24 cellular contexts compared by ENCODE assay signal in the genomic region with DNA sequence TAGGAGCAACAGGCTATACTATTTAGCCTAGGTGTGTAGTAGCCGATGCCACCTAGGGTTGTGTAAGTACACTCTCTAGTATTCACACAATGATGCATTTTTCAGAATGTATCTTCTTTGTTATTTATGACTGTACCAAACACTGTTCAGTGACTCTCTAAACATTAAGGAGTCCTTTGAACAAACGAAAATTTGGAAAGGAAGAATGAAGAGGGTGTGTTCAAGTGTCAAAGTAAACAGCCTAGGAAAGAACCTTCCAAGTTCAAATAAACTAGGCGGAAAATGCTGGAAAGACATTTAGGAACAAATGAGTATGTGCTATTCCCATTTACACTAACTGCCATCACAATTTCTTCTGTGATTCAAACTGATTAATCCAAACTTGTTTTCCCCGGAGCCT.
"Had no signal": no experiment of that assay in that cellular context is flagged by ENCODE, and none has a peak within 500 bp of the region (broad histone marks: within the 10 kb centered on the region; RNA-seq: fewer than 3 reads in every experiment).

No MANE protein-coding gene starts in this region.

- H3K9me3 ChIP-seq: colonic mucosa, Peyer's patch, SJCRH30, SK-N-SH had no signal

- H3K4me2 ChIP-seq: SK-N-SH had no signal

- H3K36me3 ChIP-seq: breast epithelium, colonic mucosa, Peyer's patch, SJCRH30, WERI-Rb-1 had no signal

- H3K9ac ChIP-seq: SK-N-SH had no signal

- H3K4me1 ChIP-seq: breast epithelium, colonic mucosa, Peyer's patch, SJCRH30 had no signal

- H3K27me3 ChIP-seq: breast epithelium, colonic mucosa, Peyer's patch, SJCRH30 had no signal

- H3K4me3 ChIP-seq: breast epithelium, colonic mucosa, K562, Peyer's patch, SJCRH30 had no signal

- DNase-seq: activated CD4-positive, alpha-beta T cell treated with anti-CD3 and anti-CD28 coated beads for 36 hours; activated CD8-positive, alpha-beta T cell treated with anti-CD3 and anti-CD28 coated beads, Interleukin-2, amount 10 ng/mL, durations not matched to agents 7 days and 5 days; activated effector memory CD4-positive, alpha-beta T cell treated with Interleukin-2 at 50 U/mL for 16 hours; activated naive CD4-positive, alpha-beta T cell; activated T-cell treated with anti-CD3 and anti-CD28 coated beads, Interleukin-2, amount 50 U/mL, for 24 hours; aorta; caudate nucleus; colonic mucosa; Karpas-422; NCI-H2171; NCI-H2227 treated with DMSO at 0.1 percent for 48 hours; NCI-H510A; NCI-H526 treated with DMSO at 0.1 percent for 48 hours; NK-92 treated with Interleukin-12 subunit alpha and Interleukin-12 subunit beta, amount 100 ng/mL, for 24 hours; OCI-M1; Peyer's patch; Right ventricle myocardium superior; SJCRH30; SK-N-SH; T-helper 1 cell; WERI-Rb-1 had no signal

- H3K27ac ChIP-seq: breast epithelium, colonic mucosa, Peyer's patch, RWPE1, SJCRH30, WERI-Rb-1 had no signal

- ATAC-seq: activated CD4-positive, alpha-beta T cell treated with anti-CD3 and anti-CD28 coated beads for 36 hours; activated CD8-positive, alpha-beta T cell treated with anti-CD3 and anti-CD28 coated beads, Interleukin-2, amount 10 ng/mL, durations not matched to agents 7 days and 5 days; K562 had no signal
